28 cellular contexts compared by ENCODE assay signal in genomic region chr9:130345009-130345992, GRCh38.
A peak's percentile ranks its signal among the peaks of the same experiment; 100 is the strongest.
DNase-seq lines count a peak whose midpoint lies in the region; ATAC-seq, FAIRE-seq and TF ChIP-seq lines count a peak whose summit lies in the region.
"Had no signal": no experiment of that assay in that cellular context is flagged by ENCODE, and none has a peak within 500 bp of the region (broad histone marks: within the 10 kb centered on the region; RNA-seq: fewer than 3 reads in every experiment).

No MANE protein-coding gene starts in this region.

- H2BK5ac ChIP-seq in mesenchymal stem cell (ENCODE audit: low read depth, low read length, poor library complexity, severe bottlenecking), result no peak overlapping the region

- TF ChIP-seq RAD21 in GM12878 (IDR thresholded peaks at IDR 0.05; ENCODE audit: insufficient read depth, low read depth, low read length), result no peak

- POLR2A ChIA-PET in HEK293T (lab: Yijun Ruan, JAX) (no interaction called here), GM12878 (lab: Charles Lee) (no interaction called here), OCI-LY7 (lab: Charles Lee) (no interaction called here)

- H4K20me1 ChIP-seq in GM12878 (ENCODE audit: control insufficient read depth, insufficient read depth) (no peaks in the 10 kb centered on the region), OCI-LY7 (ENCODE audit: insufficient read depth, low read length) (no peaks in the 10 kb centered on the region)

- H3K27ac ChIP-seq in GM12878 (ENCODE audit: control insufficient read depth, insufficient read depth), result no peak overlapping the region
- no peak overlapping the region for H3K27ac ChIP-seq in mesenchymal stem cell (ENCODE audit: low read length, poor library complexity, severe bottlenecking)
- H3K27ac ChIP-seq in OCI-LY7 (ENCODE audit: low read depth, low read length, poor library complexity, severe bottlenecking), result no peak overlapping the region
- H3K27ac ChIP-seq: BLaER1 treated with 17β-estradiol and CSF1 and Interleukin-3, amounts not matched to agents 10 nM and 100 nM; GM23248; KMS-11; RWPE1 had no signal

- no peak for TF ChIP-seq EP300 in GM12878 (IDR thresholded peaks at IDR 0.05; ENCODE audit: borderline replicate concordance in 1 of 2, control insufficient read depth in 1 of 2, low read depth in 2 of 2, low read length in 2 of 2)

- no peak overlapping the region for H2BK15ac ChIP-seq in mesenchymal stem cell (ENCODE audit: low read depth, poor library complexity, severe bottlenecking)

- no peak overlapping the region for H4K8ac ChIP-seq in mesenchymal stem cell (ENCODE audit: low read length)

- no peak overlapping the region for H3K4me3 ChIP-seq in AG10803 (ENCODE audit: low read length)
- no peak overlapping the region for H3K4me3 ChIP-seq in GM12878
- H3K4me3 ChIP-seq in mesenchymal stem cell (ENCODE audit: insufficient read depth in 1 of 2, low read depth in 1 of 2, low read length in 2 of 2), result no peak overlapping the region
- no peak overlapping the region for H3K4me3 ChIP-seq in OCI-LY7 (ENCODE audit: low read depth, low read length, poor library complexity, severe bottlenecking)
- H3K4me3 ChIP-seq: BLaER1 treated with 17β-estradiol and CSF1 and Interleukin-3, amounts not matched to agents 10 nM and 100 nM; GM23248 had no signal

- H3K4ac ChIP-seq in mesenchymal stem cell (ENCODE audit: low read depth in 1 of 2, low read length in 2 of 2), result no peak overlapping the region

- H3K23ac ChIP-seq in mesenchymal stem cell (ENCODE audit: low read length in 2 of 2), result no peak overlapping the region

- H4K91ac ChIP-seq in mesenchymal stem cell (ENCODE audit: low read length), result peak overlapping the region; percentile 81

- ATAC-seq in GM12878, result no peak
- ATAC-seq: Panc1 had no signal

- DNase-seq in AG10803 (ENCODE audit: low read depth) (peak; percentile 6), HEK293T (ENCODE audit: extremely low spot score) (no peak), GM12878 (ENCODE audit: low read depth, low spot score) (no peak), mesenchymal stem cell (no peak), OCI-LY7 (ENCODE audit: low spot score) (no peak), HuH-7.5 (ENCODE audit: low spot score) (no peak), NOMO-1 treated with DMSO at 0.1 percent for 48 hours (lab: John Stamatoyannopoulos, UW; ENCODE audit: unreplicated experiment) (no peak)
- DNase-seq: AML-193; CD4-positive, alpha-beta T cell; COR-L47; DMS53; GM23248; HCEC 1CT; MM.1S; NCI-H1417; NCI-H1694; NCI-H2029 treated with DMSO at 0.1 percent for 48 hours; NCI-H446 treated with DMSO at 0.1 percent for 48 hours; NCI-H526; NCI-H82; NK-92 treated with Interleukin-12 subunit alpha and Interleukin-12 subunit beta, amount 100 ng/mL, for 24 hours; SHP77 treated with DMSO at 0.1 percent for 48 hours; SW 1271 had no signal

- no peaks in the 10 kb centered on the region for H3K9me2 ChIP-seq in OCI-LY7 (ENCODE audit: insufficient read depth, low read length)

- H3K79me1 ChIP-seq in mesenchymal stem cell (replicated peaks; ENCODE audit: low read length, poor library complexity, severe bottlenecking), result no peaks in the 10 kb centered on the region

- no peak overlapping the region for H2BK120ac ChIP-seq in mesenchymal stem cell (ENCODE audit: low read depth, low read length)

- intact Hi-C loops in GM12878 (cut with micrococcal nuclease; ENCODE audit: unreplicated experiment), result no loop called here
- intact Hi-C loops in OCI-LY7 (cut with micrococcal nuclease; ENCODE audit: unreplicated experiment), result no loop called here

- H2BK12ac ChIP-seq in mesenchymal stem cell (ENCODE audit: low read length in 2 of 2), result peak overlapping the region in 1 of 2 experiments; percentile 14

- SMC1A ChIA-PET in GM12878 (lab: Charles Lee; ENCODE audit: uncharacterized antibody, unreplicated experiment), result no interaction called here

- CTCF ChIA-PET in HEK293T (lab: Yijun Ruan, JAX) (interaction anchor here (0.7 kb wide), 1 partner anchor 18 kb away, joined by 3 read pairs; no protein-coding TSS in a partner anchor), GM12878 (lab: Yijun Ruan, JAX) (interaction anchor here (0.5 kb wide), 1 partner anchor 236 kb away, joined by 4 read pairs; no protein-coding TSS in a partner anchor), OCI-LY7 (lab: Charles Lee; ENCODE audit: unreplicated experiment) (no interaction called here)

- H3K18ac ChIP-seq in mesenchymal stem cell (ENCODE audit: low read depth in 1 of 2, low read length in 2 of 2), result peak overlapping the region in 1 of 2 experiments; percentile 6

- WGBS in GM12878 (ENCODE audit: insufficient coverage, insufficient replicate concordance, low lambda C conversion rate, missing lambda C conversion rate), result 56% methylated on average over 9 of the region's 11 CpGs
- 79% methylated on average over 10 of the region's 11 CpGs for WGBS in mesenchymal stem cell

- peak overlapping the region in 1 of 2 experiments; percentile 57 for H3K14ac ChIP-seq in mesenchymal stem cell (ENCODE audit: low read length in 2 of 2)

- H3K27me3 ChIP-seq in GM12878 (replicated peaks in 1 of 2; ENCODE audit: control insufficient read depth in 2 of 2, insufficient read depth in 2 of 2, low read length in 1 of 2) (no peaks in the 10 kb centered on the region), mesenchymal stem cell (ENCODE audit: control insufficient read depth in 1 of 2, insufficient read depth in 1 of 2, low read length in 2 of 2) (peaks cover 31 to 41% of the 10 kb centered on the region in 2 experiments)
- H3K27me3 ChIP-seq: BLaER1 treated with 17β-estradiol and CSF1 and Interleukin-3, amounts not matched to agents 10 nM and 100 nM had no signal

- H3K9me3 ChIP-seq in GM12878 (replicated peaks; ENCODE audit: control insufficient read depth, insufficient read depth, low read length) (no peaks in the 10 kb centered on the region), mesenchymal stem cell (ENCODE audit: control insufficient read depth, low read length) (no peaks in the 10 kb centered on the region), OCI-LY7 (ENCODE audit: low read length) (no peaks in the 10 kb centered on the region)
- H3K9me3 ChIP-seq: BLaER1 treated with 17β-estradiol and CSF1 and Interleukin-3, amounts not matched to agents 10 nM and 100 nM had no signal

- in situ Hi-C loops in GM12878 (cut with MboI), result no loop called here

- no peak for FAIRE-seq in GM12878 (lab: Jason Lieb, UNC)
- FAIRE-seq: A204.1 had no signal

- RAD21 ChIA-PET in GM12878 (lab: Charles Lee; ENCODE audit: unreplicated experiment), result no interaction called here

- no peak for TF ChIP-seq POLR2A in GM12878 (IDR thresholded peaks at IDR 0.05; ENCODE audit: low read depth, low read length)

- no peak for TF ChIP-seq CTCF in AG10803 (conservative IDR thresholded peaks at IDR 0.05; ENCODE audit: low read length)
- no peak for TF ChIP-seq CTCF in GM12878 (IDR thresholded peaks at IDR 0.05 in 2 of 3, conservative IDR thresholded peaks at IDR 0.05 in 1 of 3; ENCODE audit: control insufficient read depth in 2 of 3, extremely low read depth in 1 of 3, insufficient read depth in 1 of 3, low read depth in 3 of 3, low read length in 3 of 3)
- TF ChIP-seq CTCF in OCI-LY7 (conservative IDR thresholded peaks at IDR 0.05; ENCODE audit: low read length), result no peak

- H3K79me2 ChIP-seq in GM12878 (ENCODE audit: control insufficient read depth, insufficient read depth, low read length), result no peaks in the 10 kb centered on the region
- H3K79me2 ChIP-seq in OCI-LY7 (ENCODE audit: insufficient read depth, low read depth, low read length), result no peaks in the 10 kb centered on the region

- BruUV-seq in GM12878 (replicated peaks; lab: Mats Ljungman, UMichigan) (no TSS peak), OCI-LY7 (replicated peaks; lab: Mats Ljungman, UMichigan) (no TSS peak)

- H3K4me2 ChIP-seq in GM12878 (ENCODE audit: control insufficient read depth, insufficient read depth) (no peak overlapping the region), mesenchymal stem cell (ENCODE audit: low read length, poor library complexity, severe bottlenecking) (no peak overlapping the region), OCI-LY7 (ENCODE audit: low read length) (no peak overlapping the region)
- H3K4me2 ChIP-seq: BLaER1 treated with 17β-estradiol and CSF1 and Interleukin-3, amounts not matched to agents 10 nM and 100 nM; KMS-11 had no signal

- H3K9ac ChIP-seq in GM12878 (ENCODE audit: control insufficient read depth, insufficient read depth, low read length), result no peak overlapping the region
- no peak overlapping the region for H3K9ac ChIP-seq in mesenchymal stem cell (ENCODE audit: low read length)
- H3K9ac ChIP-seq: BLaER1 treated with 17β-estradiol and CSF1 and Interleukin-3, amounts not matched to agents 10 nM and 100 nM; GM23248; KMS-11 had no signal

- H2AK5ac ChIP-seq in mesenchymal stem cell (ENCODE audit: low read length, severe bottlenecking), result no peak overlapping the region

- H2AFZ ChIP-seq in GM12878 (ENCODE audit: control insufficient read depth, low read depth, low read length), result no peak overlapping the region
- no peak overlapping the region for H2AFZ ChIP-seq in mesenchymal stem cell (ENCODE audit: low read depth, low read length)
- no peak overlapping the region for H2AFZ ChIP-seq in OCI-LY7 (ENCODE audit: low read length)
- H2AFZ ChIP-seq: GM23248 had no signal

- H3K4me1 ChIP-seq in GM12878 (ENCODE audit: control insufficient read depth, insufficient read depth, low read length), result no peaks in the 10 kb centered on the region
- H3K4me1 ChIP-seq in mesenchymal stem cell (ENCODE audit: control insufficient read depth, insufficient read depth, low read depth, low read length), result peaks cover 8% of the 10 kb centered on the region
- no peaks in the 10 kb centered on the region for H3K4me1 ChIP-seq in OCI-LY7 (ENCODE audit: insufficient read depth, low read length, poor library complexity, severe bottlenecking)

- H3K36me3 ChIP-seq in GM12878 (ENCODE audit: control insufficient read depth in 2 of 2, insufficient read depth in 2 of 2, low read length in 1 of 2) (no peaks in the 10 kb centered on the region), mesenchymal stem cell (ENCODE audit: control insufficient read depth in 1 of 2, insufficient read depth in 2 of 2, low read depth in 1 of 2, low read length in 2 of 2) (no peaks in the 10 kb centered on the region), OCI-LY7 (ENCODE audit: insufficient read depth, low read length) (no peaks in the 10 kb centered on the region)
- H3K36me3 ChIP-seq: BLaER1 treated with 17β-estradiol and CSF1 and Interleukin-3, amounts not matched to agents 10 nM and 100 nM had no signal

TF ChIP-seq in HEK293T, 16 proteins besides CTCF, POLR2A, EP300 and RAD21:
- TF ChIP-seq NFRKB (IDR thresholded peaks at IDR 0.05), result no peak
- 0 out of 2 replicates have a peak, but pooled peaks have one; percentile 2 for TF ChIP-seq TARDBP (IDR thresholded peaks at IDR 0.05)
- 0 out of 2 replicates have a peak, but pooled peaks have one; percentile 18 for TF ChIP-seq CTBP1 (IDR thresholded peaks at IDR 0.05; ENCODE audit: borderline replicate concordance)

TF ChIP-seq in GM12878, 131 proteins besides CTCF, POLR2A, EP300 and RAD21 (continues in another document):
- TF ChIP-seq NR2C2 (IDR thresholded peaks at IDR 0.05; ENCODE audit: borderline replicate concordance, control insufficient read depth, insufficient read length, low read depth) (peak; percentile 58), GABPA (IDR thresholded peaks at IDR 0.05; ENCODE audit: low read depth) (no peak), YY1 (IDR thresholded peaks at IDR 0.05; ENCODE audit: low read depth, low read length) (no peak)
